1 cellular context compared by ENCODE assay signal in genomic region chr1:115215703-115216521, GRCh38.
TF ChIP-seq lines count a peak whose summit lies in the region.

No MANE protein-coding gene starts in this region.

TF ChIP-seq in H1, 55 proteins besides CTCF, POLR2A, EP300 and RAD21 (continued from another document):
- TF ChIP-seq CHD7 (IDR thresholded peaks at IDR 0.05; ENCODE audit: insufficient replicate concordance, low read length) = no peak
- no peak for TF ChIP-seq TAF7 (optimal IDR thresholded peaks at IDR 0.05; ENCODE audit: borderline replicate concordance, low read depth, low read length)
- TF ChIP-seq TAF1 (IDR thresholded peaks at IDR 0.05; ENCODE audit: low read depth, low read length) = no peak
- no peak for TF ChIP-seq RXRA (IDR thresholded peaks at IDR 0.05; ENCODE audit: insufficient read depth, low read depth, low read length)
- TF ChIP-seq KDM4A (IDR thresholded peaks at IDR 0.05; ENCODE audit: low read depth, low read length, severe bottlenecking) = no peak
- no peak for TF ChIP-seq RBBP5 (IDR thresholded peaks at IDR 0.05; ENCODE audit: borderline replicate concordance, low read depth, low read length)
- TF ChIP-seq EGR1 (IDR thresholded peaks at IDR 0.05; ENCODE audit: borderline replicate concordance, low read depth, low read length) = no peak
- no peak for TF ChIP-seq ASH2L (IDR thresholded peaks at IDR 0.05; ENCODE audit: low read length)
